ENCODE assay signal across 8 cellular contexts in genomic region chr16:391885-392335, GRCh38. TPM values are rescaled to one million over a fixed set of nuclear protein-coding genes. Genes with fewer than 3 reads are reported as not detected.
A peak's percentile ranks its signal among the peaks of the same experiment; 100 is the strongest.
DNase-seq lines count a peak whose midpoint lies in the region; ATAC-seq and TF ChIP-seq lines count a peak whose summit lies in the region.

No MANE protein-coding gene starts in this region.

- intact Hi-C loops in adrenal gland (cut with DNase I), result loop anchor here in 1 of 2 donors (10.0 kb wide), 1 partner anchor 133 kb away; the partner anchor contains the start of gene CAPN15

- H3K9me3 ChIP-seq in DOHH2 (ENCODE audit: control insufficient read depth, insufficient read depth, low read length) (peaks cover 6% of the 10 kb centered on the region; the same call in 1 of the 2 replicates), adrenal gland (replicated peaks in 1 of 3) (no peaks in the 10 kb centered on the region)

- H3K27ac ChIP-seq in DOHH2 (ENCODE audit: low read depth, low read length) (no peak overlapping the region), adrenal gland (no peak overlapping the region)

- no peak overlapping the region for H3K4me2 ChIP-seq in DOHH2 (ENCODE audit: low read length)

- TF ChIP-seq POLR2A in adrenal gland (IDR thresholded peaks at IDR 0.05), result no peak

- WGBS in adrenal gland, 4 donors, result 63 to 70% (median 67%) methylated on average over 7 of the region's 7 CpGs

- no peaks in the 10 kb centered on the region for H4K20me1 ChIP-seq in DOHH2 (ENCODE audit: control insufficient read depth, insufficient read depth, low read depth, low read length)

- no peaks in the 10 kb centered on the region for H3K9me2 ChIP-seq in DOHH2 (replicated peaks; ENCODE audit: control insufficient read depth, low read length)

- TF ChIP-seq CTCF in DOHH2 (IDR thresholded peaks at IDR 0.05; ENCODE audit: low read depth, low read length, poor library complexity, severe bottlenecking), result peak; percentile 90
- peak; percentile 42; the same call in 1 of the 2 replicates for TF ChIP-seq CTCF in LNCAP (IDR thresholded peaks at IDR 0.05)
- peak; percentile 49 to 80 (median 57) for TF ChIP-seq CTCF in adrenal gland (IDR thresholded peaks at IDR 0.05)

- H3K36me3 ChIP-seq in DOHH2 (ENCODE audit: control insufficient read depth, low read length) (peaks cover 7% of the 10 kb centered on the region), adrenal gland (replicated peaks in 1 of 2) (no peaks in the 10 kb centered on the region)

- peaks cover 19% of the 10 kb centered on the region for H3K4me1 ChIP-seq in DOHH2 (ENCODE audit: control insufficient read depth, low read length)
- peaks cover 22 to 23% of the 10 kb centered on the region in 2 donors for H3K4me1 ChIP-seq in adrenal gland (replicated peaks in 1 of 2)

- no peak overlapping the region for H3K4me3 ChIP-seq in DOHH2 (ENCODE audit: low read length)
- H3K4me3 ChIP-seq in adrenal gland, result no peak overlapping the region

- no peaks in the 10 kb centered on the region for H3K27me3 ChIP-seq in DOHH2 (ENCODE audit: control insufficient read depth, low read length)
- no peaks in the 10 kb centered on the region for H3K27me3 ChIP-seq in adrenal gland

- peaks cover 21% of the 10 kb centered on the region for H3K79me2 ChIP-seq in DOHH2 (ENCODE audit: control insufficient read depth, low read length)

- ATAC-seq in GM19035 (IDR thresholded peaks at IDR 0.05; ENCODE audit: unreplicated experiment), result no peak

- DNase-seq in T-helper 22 cell (ENCODE audit: low read depth) (peak; percentile 29), adrenal gland (peak in 6 of 7 donors; percentile 51 to 77 (median 69)), iPS-NIHi7 (ENCODE audit: extremely low spot score) (peak; percentile 81), NCI-H526 treated with DMSO at 0.1 percent for 48 hours (lab: John Stamatoyannopoulos, UW) (no peak)
- DNase-seq in stimulated activated CD4-positive, alpha-beta T cell treated with anti-CD3 and anti-CD28 coated beads, Interleukin-2, amount 100 ng/mL, for 48 hours, result peak; percentile 78 to 81

- H3F3A ChIP-seq in DOHH2 (ENCODE audit: control insufficient read depth, insufficient read depth), result peaks cover 13% of the 10 kb centered on the region

RNA-seq across cellular contexts. Expression of gene NME4, which starts 5.1 kb away (rescaled TPM):
- 100 to 1,000 TPM; 127 to 214 (median 157) TPM for total RNA-seq in adrenal gland
- polyA plus RNA-seq in adrenal gland, result 100 to 1,000 TPM in 2 of 3 donors, 10 to 100 TPM in 1; 67.8 to 492 (median 347) TPM

RNA-seq across cellular contexts. Expression of gene DECR2, which starts 9.8 kb away (rescaled TPM):
- total RNA-seq in adrenal gland, result 10 to 100 TPM; 29.6 to 65.5 (median 41.7) TPM
- 100 to 1,000 TPM in 2 of 3 donors, 1 to 10 TPM in 1; 5.9 to 143 (median 105) TPM for polyA plus RNA-seq in adrenal gland

RNA-seq across cellular contexts. Expression of gene PGAP6, which starts 10.1 kb away (rescaled TPM):
- 10 to 100 TPM; 31.7 to 66.7 (median 47.5) TPM for total RNA-seq in adrenal gland
- 10 to 100 TPM; 18.2 to 55.5 (median 39.0) TPM for polyA plus RNA-seq in adrenal gland

RNA-seq across cellular contexts. Expression of gene MRPL28, which starts 21.6 kb away (rescaled TPM):
- total RNA-seq in adrenal gland, result 100 to 1,000 TPM in 3 of 8 donors, 10 to 100 TPM in 5; 65.2 to 132 (median 81.4) TPM
- polyA plus RNA-seq in adrenal gland, result 100 to 1,000 TPM in 2 of 3 donors, 10 to 100 TPM in 1; 42.9 to 155 (median 123) TPM

RNA-seq across cellular contexts. Expression of gene RAB11FIP3, which starts 33.5 kb away (rescaled TPM):
- 10 to 100 TPM; 28.1 to 53.0 (median 40.8) TPM for total RNA-seq in adrenal gland
- 10 to 100 TPM; 12.7 to 63.4 (median 44.2) TPM for polyA plus RNA-seq in adrenal gland
